8 cellular contexts compared by ENCODE assay signal in genomic region chr19:2236285-2237050, GRCh38. TPM values are rescaled to one million over a fixed set of nuclear protein-coding genes. Genes with fewer than 3 reads are reported as not detected.
DNase-seq lines count a peak whose midpoint lies in the region; ATAC-seq and TF ChIP-seq lines count a peak whose summit lies in the region.

Gene PLEKHJ1, minus strand, starts transcription at chr19:2236329. Its CDS starts 81 bp downstream, at chr19:2236248.
Gene SF3A2, plus strand, starts transcription at chr19:2236824. Its CDS starts 6,595 bp downstream, at chr19:2243419.

- H3K9me3 Mint-ChIP-seq in CD14-positive monocyte, result no peaks in the 10 kb centered on the region
- no peaks in the 10 kb centered on the region for H3K9me3 Mint-ChIP-seq in activated CD4-positive, alpha-beta T cell treated with anti-CD3 and anti-CD28 coated beads, Interleukin-2, amount 10 ng/mL, durations not matched to agents 7 days and 5 days

- CTCF ChIA-PET in activated CD4-positive, alpha-beta T cell treated with anti-CD3 and anti-CD28 coated beads, Interleukin-2, amount 10 ng/mL, durations not matched to agents 7 days and 5 days (lab: Charles Lee), result interaction anchor here (0.6 to 2.7 kb wide), 23 partner anchors 10 to 400 kb away, joined by 3 to 14 read pairs (median 3); partner anchors contain the start of genes AMH and JSRP1

- peak; percentile 98 for DNase-seq in CD14-positive monocyte (ENCODE audit: low spot score)
- DNase-seq in NCI-H69 (lab: John Stamatoyannopoulos, UW), result peak; percentile 99
- DNase-seq in activated CD4-positive, alpha-beta T cell treated with anti-CD3 and anti-CD28 coated beads, Interleukin-2, amount 10 ng/mL, durations not matched to agents 7 days and 5 days, result peak; percentile 97
- peak; percentile 79 for DNase-seq in cortex of kidney (lab: John Stamatoyannopoulos, UW)
- DNase-seq in left colon, result peak; percentile 96 to 97
- peak; percentile 99 for DNase-seq in stimulated activated CD4-positive, alpha-beta T cell treated with anti-CD3 and anti-CD28 coated beads, Interleukin-1b, Interleukin-23, amount 100 ng/mL, for 48 hours

- H3K27ac Mint-ChIP-seq in CD14-positive monocyte, result peak within 1 kb of the TSS; percentile 97 to 100 (median 99)
- H3K27ac Mint-ChIP-seq in activated CD4-positive, alpha-beta T cell treated with anti-CD3 and anti-CD28 coated beads, Interleukin-2, amount 10 ng/mL, durations not matched to agents 7 days and 5 days, result peak within 1 kb of the TSS; percentile 99

- peak; percentile 99 for TF ChIP-seq CTCF in CD14-positive monocyte (IDR thresholded peaks at IDR 0.05)

- H3K4me1 Mint-ChIP-seq in CD14-positive monocyte, result peaks cover 62% of the 10 kb centered on the region
- peaks cover 56% of the 10 kb centered on the region for H3K4me1 Mint-ChIP-seq in activated CD4-positive, alpha-beta T cell treated with anti-CD3 and anti-CD28 coated beads, Interleukin-2, amount 10 ng/mL, durations not matched to agents 7 days and 5 days

- intact Hi-C loops in CD14-positive monocyte (cut with micrococcal nuclease) (loop anchor here (2.0 to 5.0 kb wide), 4 partner anchors 36 to 91 kb away; partner anchors contain the start of genes AP3D1 (in 2 of the 2), LSM7 (in 1 of the 2) and SPPL2B (in 1 of the 2)), left colon (cut with DNase I, micrococcal nuclease) (loop anchor here in 1 of 2 donors (10.0 kb wide), 1 partner anchor 82 kb away; the partner anchor contains the start of gene AP3D1)

- H3K36me3 Mint-ChIP-seq in CD14-positive monocyte, result peaks cover 22 to 43% of the 10 kb centered on the region in 2 donors
- peaks cover 59% of the 10 kb centered on the region for H3K36me3 Mint-ChIP-seq in activated CD4-positive, alpha-beta T cell treated with anti-CD3 and anti-CD28 coated beads, Interleukin-2, amount 10 ng/mL, durations not matched to agents 7 days and 5 days (ENCODE audit: low read depth)

- peaks cover 0 to 2% (median 1%) of the 10 kb centered on the region in 3 donors for H3K27me3 Mint-ChIP-seq in CD14-positive monocyte (ENCODE audit: low read depth in 3 of 3)
- H3K27me3 Mint-ChIP-seq in activated CD4-positive, alpha-beta T cell treated with anti-CD3 and anti-CD28 coated beads, Interleukin-2, amount 10 ng/mL, durations not matched to agents 7 days and 5 days, result no peaks in the 10 kb centered on the region

- ATAC-seq in GM19328 (IDR thresholded peaks at IDR 0.05; ENCODE audit: unreplicated experiment), result peak; percentile 68
- ATAC-seq in HG03520 (IDR thresholded peaks at IDR 0.05; ENCODE audit: unreplicated experiment), result peak; percentile 64
- ATAC-seq in left colon, result peak; percentile 71

- POLR2A ChIA-PET in activated CD4-positive, alpha-beta T cell treated with anti-CD3 and anti-CD28 coated beads, Interleukin-2, amount 10 ng/mL, durations not matched to agents 7 days and 5 days (lab: Charles Lee), result interaction anchor here (0.6 kb wide), 2 partner anchors 226 to 274 kb away, joined by 3 to 4 read pairs; no protein-coding TSS in a partner anchor

- peak within 1 kb of the TSS; percentile 87 to 94 for H3K4me3 Mint-ChIP-seq in CD14-positive monocyte
- H3K4me3 Mint-ChIP-seq in activated CD4-positive, alpha-beta T cell treated with anti-CD3 and anti-CD28 coated beads, Interleukin-2, amount 10 ng/mL, durations not matched to agents 7 days and 5 days, result peak within 1 kb of the TSS; percentile 97

RNA-seq across cellular contexts. Expression of gene PLEKHJ1, which starts in this region (rescaled TPM):
- polyA plus RNA-seq in CD14-positive monocyte, result 10 to 100 TPM; 62.1 to 69.0 TPM
- total RNA-seq in activated CD4-positive, alpha-beta T cell treated with anti-CD3 and anti-CD28 coated beads, Interleukin-2, amount 10 ng/mL, durations not matched to agents 7 days and 5 days, result 10 to 100 TPM; 56.2 to 71.9 TPM
- total RNA-seq in left colon, result 100 to 1,000 TPM; 198 to 213 TPM

RNA-seq across cellular contexts. Expression of gene SF3A2, which starts in this region (rescaled TPM):
- 10 to 100 TPM in 1 of 2 donors, 1 to 10 TPM in 1; 8.0 to 11.6 TPM for polyA plus RNA-seq in CD14-positive monocyte
- 100 to 1,000 TPM; 142 to 151 TPM for total RNA-seq in activated CD4-positive, alpha-beta T cell treated with anti-CD3 and anti-CD28 coated beads, Interleukin-2, amount 10 ng/mL, durations not matched to agents 7 days and 5 days
- 10 to 100 TPM; 60.3 to 62.7 TPM for total RNA-seq in left colon

Comparison
In these comparisons a context has a peak if more than half of its experiments do, and no peak if none do; other contexts are left out.
1. Peak in every context shown above with its lines: DNase-seq and ATAC-seq.